ENCODE assay signal across 11 cellular contexts in the genomic region with DNA sequence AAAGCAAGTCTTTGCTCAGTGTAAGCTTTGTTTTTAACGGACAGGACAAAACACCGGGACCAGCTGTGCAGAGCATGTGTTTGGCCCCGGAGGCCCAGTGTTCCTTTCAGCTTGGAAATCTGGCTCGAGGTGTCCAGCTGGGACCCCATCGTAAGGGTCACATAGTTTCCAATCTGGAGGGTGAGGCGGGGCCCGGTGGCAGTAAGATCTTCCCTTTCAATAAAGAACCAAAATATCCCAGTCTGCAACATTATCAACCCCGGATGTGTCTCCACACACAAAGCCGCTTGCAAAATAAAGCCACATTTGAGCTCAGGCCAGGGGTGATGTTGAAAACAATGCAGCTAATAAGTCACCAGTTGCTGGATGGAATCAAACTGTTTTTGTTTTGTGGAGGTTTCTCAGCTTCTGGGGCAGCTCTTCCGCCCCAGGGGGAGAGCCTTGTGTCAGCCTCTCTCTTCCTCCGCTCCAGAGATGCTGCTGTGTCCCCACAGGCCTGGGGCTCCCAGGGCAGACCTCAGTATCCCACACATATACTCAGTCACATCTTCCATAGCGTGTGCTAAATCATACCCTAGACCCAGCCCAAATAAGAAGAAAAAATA.
A peak's percentile ranks its signal among the peaks of the same experiment; 100 is the strongest.
DNase-seq lines count a peak whose midpoint lies in the region; ATAC-seq and TF ChIP-seq lines count a peak whose summit lies in the region.
"Had no signal": no experiment of that assay in that cellular context is flagged by ENCODE, and none has a peak within 500 bp of the region (broad histone marks: within the 10 kb centered on the region; RNA-seq: fewer than 3 reads in every experiment).

No MANE protein-coding gene starts in this region.

- intact Hi-C loops in heart left ventricle (cut with DNase I) (loop anchor here in 1 of 10 donors (10.0 kb wide), 1 partner anchor 78 kb away; no protein-coding TSS in a partner anchor), sciatic nerve (cut with DNase I) (no loop called here)

- peaks cover 3% of the 10 kb centered on the region for H3K27me3 Mint-ChIP-seq in activated T-cell treated with anti-CD3 and anti-CD28 coated beads, Interleukin-2, amount 50 U/mL, for 24 hours

- WGBS in heart left ventricle, 4 donors, result 40 to 46% (median 43%) methylated on average over 12 of the region's 12 CpGs

- H3K4me1 ChIP-seq in heart left ventricle, result peaks cover 0 to 35% (median 21%) of the 10 kb centered on the region in 12 donors

- TF ChIP-seq CTCF in heart left ventricle (IDR thresholded peaks at IDR 0.05), result no peak

- peak; percentile 57 to 78 (median 64) for ATAC-seq in heart left ventricle
- ATAC-seq in sciatic nerve, result peak; percentile 94
- no peak for ATAC-seq in GM21619 (IDR thresholded peaks at IDR 0.05; ENCODE audit: unreplicated experiment)
- ATAC-seq: left colon had no signal

- no peaks in the 10 kb centered on the region for H3K36me3 ChIP-seq in heart left ventricle

- no peak overlapping the region for H3K4me3 Mint-ChIP-seq in activated T-cell treated with anti-CD3 and anti-CD28 coated beads, Interleukin-2, amount 50 U/mL, for 24 hours
- H3K4me3 Mint-ChIP-seq: activated B cell treated with CpG ODN at 0.5 μM for 24 hours had no signal

- H3K27ac ChIP-seq in angular gyrus (ENCODE audit: low read depth, low read length), result peak overlapping the region; percentile 71
- H3K27ac ChIP-seq in heart left ventricle, result peak overlapping the region in 6 of 12 donors; percentile 17 to 80 (median 69)

- H3K27ac Mint-ChIP-seq in activated T-cell treated with anti-CD3 and anti-CD28 coated beads, Interleukin-2, amount 50 U/mL, for 24 hours, result no peak overlapping the region
- H3K27ac Mint-ChIP-seq: activated B cell treated with CpG ODN at 0.5 μM for 24 hours had no signal

- peak; percentile 21 for DNase-seq in GF-D8 (lab: John Stamatoyannopoulos, UW)
- peak in 4 of 5 donors; percentile 40 to 60 (median 48) for DNase-seq in heart left ventricle
- peak; percentile 78 for DNase-seq in sciatic nerve (ENCODE audit: low spot score)
- DNase-seq in stimulated activated CD4-positive, alpha-beta T cell treated with anti-CD3 and anti-CD28 coated beads, Interleukin-4, amount 100 ng/mL, for 24 hours, result no peak
- DNase-seq in activated T-cell treated with anti-CD3 and anti-CD28 coated beads, Interleukin-2, amount 50 U/mL, for 24 hours, result no peak
- DNase-seq in NCI-H1417 (lab: John Stamatoyannopoulos, UW), result no peak
- DNase-seq: activated B cell treated with CpG ODN at 0.5 μM for 24 hours, left colon, NCI-H2081 treated with DMSO at 0.1 percent for 48 hours had no signal

- no peak for TF ChIP-seq POLR2A in heart left ventricle (IDR thresholded peaks at IDR 0.05)

- H3K27me3 ChIP-seq in heart left ventricle, result peaks cover 0 to 2% (median 0%) of the 10 kb centered on the region in 9 donors

- H3K36me3 Mint-ChIP-seq in activated T-cell treated with anti-CD3 and anti-CD28 coated beads, Interleukin-2, amount 50 U/mL, for 24 hours (ENCODE audit: low read depth), result no peaks in the 10 kb centered on the region

- H3K4me3 ChIP-seq in heart left ventricle, result no peak overlapping the region

- no peaks in the 10 kb centered on the region for H3K9me3 Mint-ChIP-seq in activated T-cell treated with anti-CD3 and anti-CD28 coated beads, Interleukin-2, amount 50 U/mL, for 24 hours
- H3K9me3 Mint-ChIP-seq: activated B cell treated with CpG ODN at 0.5 μM for 24 hours had no signal

- H3K9me3 ChIP-seq in heart left ventricle, result no peaks in the 10 kb centered on the region

- no peaks in the 10 kb centered on the region for H3K4me1 Mint-ChIP-seq in activated T-cell treated with anti-CD3 and anti-CD28 coated beads, Interleukin-2, amount 50 U/mL, for 24 hours (ENCODE audit: low read depth)
- H3K4me1 Mint-ChIP-seq: activated B cell treated with CpG ODN at 0.5 μM for 24 hours had no signal

Comparison
In these comparisons a context has a peak if more than half of its experiments do, and no peak if none do; other contexts are left out.
1. DNase-seq: peak in GF-D8 (single experiment), heart left ventricle (4 of 5) and sciatic nerve (single experiment); none in stimulated activated CD4-positive, alpha-beta T cell treated with anti-CD3 and anti-CD28 coated beads, Interleukin-4, amount 100 ng/mL, for 24 hours (single experiment), activated T-cell treated with anti-CD3 and anti-CD28 coated beads, Interleukin-2, amount 50 U/mL, for 24 hours (single experiment) and NCI-H1417 (0 of 3).